11 cellular contexts compared by ENCODE assay signal in genomic region chr3:46539443-46540005, GRCh38. TPM values are rescaled to one million over a fixed set of nuclear protein-coding genes. Genes with fewer than 3 reads are reported as not detected.
A peak's percentile ranks its signal among the peaks of the same experiment; 100 is the strongest.
DNase-seq lines count a peak whose midpoint lies in the region; ATAC-seq and TF ChIP-seq lines count a peak whose summit lies in the region.
"Had no signal": no experiment of that assay in that cellular context is flagged by ENCODE, and none has a peak within 500 bp of the region (broad histone marks: within the 10 kb centered on the region; RNA-seq: fewer than 3 reads in every experiment).

No MANE protein-coding gene starts in this region.

- H3K9me3 Mint-ChIP-seq in IgD-negative memory B cell = peaks cover 0 to 1% (median 0%) of the 10 kb centered on the region in 3 donors
- H3K9me3 Mint-ChIP-seq in activated naive CD8-positive, alpha-beta T cell treated with anti-CD3 and anti-CD28 coated beads for 36 hours = peaks cover 3% of the 10 kb centered on the region
- no peaks in the 10 kb centered on the region for H3K9me3 Mint-ChIP-seq in natural killer cell treated with Interleukin-12 subunit alpha and Interleukin-12 subunit beta and Interleukin-15 and Interleukin-18, amount 100 ng/mL, for 72 hours
- H3K9me3 Mint-ChIP-seq: nephron had no signal

- DNase-seq in DND-41 (peak; percentile 48), uterus (no peak), hepatocyte (ENCODE audit: low spot score) (no peak)
- no peak for DNase-seq in activated naive CD8-positive, alpha-beta T cell treated with anti-CD3 and anti-CD28 coated beads for 36 hours
- DNase-seq in natural killer cell treated with Interleukin-12 subunit alpha and Interleukin-12 subunit beta and Interleukin-15 and Interleukin-18, amount 100 ng/mL, for 72 hours (ENCODE audit: low spot score) = no peak

- H3K9me3 ChIP-seq in DND-41 (ENCODE audit: insufficient read depth, low read length, severe bottlenecking) (no peaks in the 10 kb centered on the region), uterus (no peaks in the 10 kb centered on the region), hepatocyte (ENCODE audit: low read depth) (no peaks in the 10 kb centered on the region)

- TF ChIP-seq CTCF in DND-41 (IDR thresholded peaks at IDR 0.05; ENCODE audit: borderline replicate concordance, extremely low read depth, low read length, poor library complexity, severe bottlenecking) (no peak), uterus (IDR thresholded peaks at IDR 0.05) (no peak), hepatocyte (IDR thresholded peaks at IDR 0.05; ENCODE audit: poor library complexity) (no peak)

- peaks cover 84% of the 10 kb centered on the region for H3K4me1 ChIP-seq in DND-41 (ENCODE audit: insufficient read depth, low read length)
- no peaks in the 10 kb centered on the region for H3K4me1 ChIP-seq in uterus
- H3K4me1 ChIP-seq in hepatocyte (ENCODE audit: insufficient read depth) = no peaks in the 10 kb centered on the region

- no peak for TF ChIP-seq POLR2A in uterus (IDR thresholded peaks at IDR 0.05)

- H3K4me3 ChIP-seq in DND-41 (ENCODE audit: low read depth in 1 of 2, low read length in 2 of 2) (peak overlapping the region in 1 of 2 experiments; percentile 37; a peak in 2 of 4 replicates), uterus (no peak overlapping the region), hepatocyte (no peak overlapping the region)

- peak overlapping the region; percentile 28 for H2AFZ ChIP-seq in DND-41 (ENCODE audit: low read depth, low read length)
- H2AFZ ChIP-seq in hepatocyte = no peak overlapping the region

- WGBS in hepatocyte (ENCODE audit: low lambda C conversion rate, missing lambda C conversion rate) = 90% methylated on average over 9 of the region's 9 CpGs

- H3K27ac ChIP-seq in DND-41 (ENCODE audit: low read length) = peak overlapping the region; percentile 92
- no peak overlapping the region for H3K27ac ChIP-seq in uterus
- H3K27ac ChIP-seq in hepatocyte = no peak overlapping the region

- H3K27me3 ChIP-seq in DND-41 (ENCODE audit: insufficient read depth, low read length, poor library complexity) (no peaks in the 10 kb centered on the region), uterus (no peaks in the 10 kb centered on the region), hepatocyte (no peaks in the 10 kb centered on the region)

- H3K4me3 Mint-ChIP-seq in IgD-negative memory B cell = peak overlapping the region; percentile 60 to 91 (median 80)
- H3K4me3 Mint-ChIP-seq in activated naive CD8-positive, alpha-beta T cell treated with anti-CD3 and anti-CD28 coated beads for 36 hours = peak overlapping the region; percentile 71
- peak overlapping the region; percentile 80 for H3K4me3 Mint-ChIP-seq in natural killer cell treated with Interleukin-12 subunit alpha and Interleukin-12 subunit beta and Interleukin-15 and Interleukin-18, amount 100 ng/mL, for 72 hours
- H3K4me3 Mint-ChIP-seq: nephron had no signal

- H3K9ac ChIP-seq in DND-41 (ENCODE audit: low read depth, low read length) = peak overlapping the region; percentile 62

- peak overlapping the region; percentile 53 for H3K4me2 ChIP-seq in DND-41 (ENCODE audit: insufficient read depth, low read length)
- H3K4me2 ChIP-seq in hepatocyte = no peak overlapping the region

- no peak for ATAC-seq in DND-41 (ENCODE audit: insufficient read depth, low read depth)
- ATAC-seq in natural killer cell treated with Interleukin-12 subunit alpha and Interleukin-12 subunit beta and Interleukin-15 and Interleukin-18, amount 100 ng/mL, for 72 hours = peak in 1 of 2 donors; percentile 9
- ATAC-seq in GM21825 (IDR thresholded peaks at IDR 0.05; ENCODE audit: unreplicated experiment) = no peak
- ATAC-seq in HG03280 (IDR thresholded peaks at IDR 0.05; ENCODE audit: unreplicated experiment) = no peak
- ATAC-seq: Panc1 had no signal

- H3K9me2 ChIP-seq in hepatocyte (replicated peaks; ENCODE audit: insufficient read depth) = no peaks in the 10 kb centered on the region

- H3K36me3 ChIP-seq in DND-41 (ENCODE audit: insufficient read depth, low read length) = no peaks in the 10 kb centered on the region
- no peaks in the 10 kb centered on the region for H3K36me3 ChIP-seq in uterus
- no peaks in the 10 kb centered on the region for H3K36me3 ChIP-seq in hepatocyte (replicated peaks; ENCODE audit: insufficient read depth, low read depth)

- no peaks in the 10 kb centered on the region for H3K79me2 ChIP-seq in DND-41 (ENCODE audit: insufficient read depth, low read length)
- H3K79me2 ChIP-seq in hepatocyte = no peaks in the 10 kb centered on the region

- H3K27me3 Mint-ChIP-seq in IgD-negative memory B cell = peaks cover 18% of the 10 kb centered on the region
- peaks cover 4% of the 10 kb centered on the region for H3K27me3 Mint-ChIP-seq in activated naive CD8-positive, alpha-beta T cell treated with anti-CD3 and anti-CD28 coated beads for 36 hours
- H3K27me3 Mint-ChIP-seq in natural killer cell treated with Interleukin-12 subunit alpha and Interleukin-12 subunit beta and Interleukin-15 and Interleukin-18, amount 100 ng/mL, for 72 hours = peaks cover 18 to 21% of the 10 kb centered on the region in 2 donors

- H3K27ac Mint-ChIP-seq in IgD-negative memory B cell = peak overlapping the region; percentile 80 to 95 (median 92)
- peak overlapping the region; percentile 83 for H3K27ac Mint-ChIP-seq in activated naive CD8-positive, alpha-beta T cell treated with anti-CD3 and anti-CD28 coated beads for 36 hours
- peak overlapping the region; percentile 71 to 76 for H3K27ac Mint-ChIP-seq in natural killer cell treated with Interleukin-12 subunit alpha and Interleukin-12 subunit beta and Interleukin-15 and Interleukin-18, amount 100 ng/mL, for 72 hours
- H3K27ac Mint-ChIP-seq: nephron had no signal

- intact Hi-C loops in uterus (cut with DNase I; ENCODE audit: low total_unique reads) = no loop called here

- peaks cover 26 to 49% (median 47%) of the 10 kb centered on the region in 3 donors for H3K4me1 Mint-ChIP-seq in IgD-negative memory B cell
- peaks cover 54% of the 10 kb centered on the region for H3K4me1 Mint-ChIP-seq in activated naive CD8-positive, alpha-beta T cell treated with anti-CD3 and anti-CD28 coated beads for 36 hours
- H3K4me1 Mint-ChIP-seq in natural killer cell treated with Interleukin-12 subunit alpha and Interleukin-12 subunit beta and Interleukin-15 and Interleukin-18, amount 100 ng/mL, for 72 hours (ENCODE audit: low read depth in 2 of 2) = peaks cover 40 to 49% of the 10 kb centered on the region in 2 donors

- H3K36me3 Mint-ChIP-seq in IgD-negative memory B cell = no peaks in the 10 kb centered on the region
- no peaks in the 10 kb centered on the region for H3K36me3 Mint-ChIP-seq in activated naive CD8-positive, alpha-beta T cell treated with anti-CD3 and anti-CD28 coated beads for 36 hours
- H3K36me3 Mint-ChIP-seq in natural killer cell treated with Interleukin-12 subunit alpha and Interleukin-12 subunit beta and Interleukin-15 and Interleukin-18, amount 100 ng/mL, for 72 hours = peaks cover 1% of the 10 kb centered on the region

- H4K20me1 ChIP-seq in DND-41 (ENCODE audit: insufficient read depth, low read length) (no peaks in the 10 kb centered on the region), hepatocyte (ENCODE audit: insufficient read depth, poor library complexity, severe bottlenecking) (no peaks in the 10 kb centered on the region)

RNA-seq across cellular contexts. Expression of gene LRRC2, which starts 26.6 kb away (rescaled TPM):
- 0.06 TPM for polyA plus RNA-seq in IgD-negative memory B cell
- not detected for total RNA-seq in activated naive CD8-positive, alpha-beta T cell treated with anti-CD3 and anti-CD28 coated beads for 36 hours
- not detected for total RNA-seq in natural killer cell treated with Interleukin-12 subunit alpha and Interleukin-12 subunit beta and Interleukin-15 and Interleukin-18, amount 100 ng/mL, for 72 hours
- total RNA-seq in uterus = 10 to 100 TPM in 1 of 4 donors, 1 to 10 TPM in 3; 1.0 to 10.7 (median 5.9) TPM
- 0.28 and 0.60 TPM in 2 replicates for total RNA-seq in hepatocyte
- 2.0 and 4.4 TPM in 2 replicates for polyA plus RNA-seq in hepatocyte

RNA-seq across cellular contexts. Expression of gene RTP3, which starts 41.7 kb away (rescaled TPM):
- polyA plus RNA-seq in IgD-negative memory B cell (not detected), hepatocyte (0.57 and 1.8 TPM in 2 replicates)
- total RNA-seq in activated naive CD8-positive, alpha-beta T cell treated with anti-CD3 and anti-CD28 coated beads for 36 hours = not detected
- total RNA-seq in natural killer cell treated with Interleukin-12 subunit alpha and Interleukin-12 subunit beta and Interleukin-15 and Interleukin-18, amount 100 ng/mL, for 72 hours = not detected
- total RNA-seq in uterus (not detected), hepatocyte (0.64 and 2.0 TPM in 2 replicates)
- polyA plus RNA-seq: adipose tissue had no signal
